1 cellular context compared by ENCODE assay signal in the genomic region with DNA sequence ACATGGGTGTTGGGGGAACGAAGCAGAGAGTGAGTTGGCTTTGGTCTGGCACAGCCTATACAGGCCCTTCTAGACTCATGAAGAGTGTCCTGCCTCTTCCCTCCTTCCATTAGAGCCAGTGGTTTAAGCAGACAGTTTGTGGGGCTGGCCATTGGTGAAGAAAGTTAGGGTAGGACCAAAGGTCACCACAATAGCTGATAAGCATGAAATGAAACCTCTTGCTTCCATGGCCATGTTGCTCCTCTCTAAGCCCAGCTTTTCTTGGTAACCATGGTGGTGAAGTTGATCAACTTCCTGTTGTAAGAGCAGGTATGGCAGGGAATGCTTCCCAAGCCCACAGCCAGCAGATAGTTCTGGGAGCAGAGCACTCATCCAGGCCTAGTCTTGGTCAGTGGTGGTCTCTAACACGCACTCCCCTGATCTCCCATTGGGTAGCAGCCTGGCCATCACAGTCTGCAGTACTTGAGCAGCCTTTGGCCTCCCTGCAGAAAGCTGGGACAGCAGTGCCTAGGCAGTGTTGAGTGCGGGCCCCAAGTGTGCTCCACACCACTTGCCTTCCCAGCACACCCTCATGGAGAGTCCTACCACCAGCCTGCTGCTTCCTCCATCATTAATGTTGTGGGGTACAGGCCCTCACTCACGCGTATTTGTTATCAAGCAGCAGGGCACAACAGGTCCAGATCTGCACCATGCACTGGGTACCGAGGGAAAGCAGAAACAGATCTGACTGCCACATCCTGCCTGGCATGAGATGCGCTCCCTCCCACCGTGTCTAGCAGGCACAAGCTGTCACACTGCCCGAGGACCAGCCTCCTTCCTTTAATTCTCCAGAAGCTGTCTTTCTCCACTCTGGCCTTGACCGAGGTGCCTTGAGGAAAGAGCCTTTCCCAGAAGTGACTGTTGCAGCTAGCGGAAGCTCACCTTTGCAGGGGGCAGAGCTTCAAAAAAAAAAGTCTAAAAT.
TF ChIP-seq lines count a peak whose summit lies in the region.

No MANE protein-coding gene starts in this region.

TF ChIP-seq in H1, 55 proteins besides CTCF, POLR2A, EP300 and RAD21:
- TF ChIP-seq CHD2 (IDR thresholded peaks at IDR 0.05; ENCODE audit: low read length) (no peak), CEBPB (IDR thresholded peaks at IDR 0.05; ENCODE audit: low read depth, low read length) (no peak), SIN3A (conservative IDR thresholded peaks at IDR 0.05 in 1 of 2, IDR thresholded peaks at IDR 0.05 in 1 of 2; ENCODE audit: low read depth in 1 of 2, low read length in 2 of 2) (no peak), BACH1 (IDR thresholded peaks at IDR 0.05; ENCODE audit: low read length) (no peak), SAP30 (IDR thresholded peaks at IDR 0.05; ENCODE audit: insufficient read depth, insufficient replicate concordance, low read length) (no peak), YY1 (IDR thresholded peaks at IDR 0.05; ENCODE audit: low read depth, low read length) (no peak), CREB1 (IDR thresholded peaks at IDR 0.05) (no peak)
